8 cellular contexts compared by ENCODE assay signal in genomic region chr3:116444819-116445290, GRCh38. TPM values are rescaled to one million over a fixed set of nuclear protein-coding genes. Genes with fewer than 3 reads are reported as not detected.
DNase-seq lines count a peak whose midpoint lies in the region; ATAC-seq, FAIRE-seq and TF ChIP-seq lines count a peak whose summit lies in the region.

No MANE protein-coding gene starts in this region.

- no peak for TF ChIP-seq EP300 in A549 (IDR thresholded peaks at IDR 0.05)

- TF ChIP-seq RAD21 in A549 (conservative IDR thresholded peaks at IDR 0.05 in 1 of 2, IDR thresholded peaks at IDR 0.05 in 1 of 2) = no peak

- H3K4me3 ChIP-seq in A549 (no peak overlapping the region), fibroblast of the aortic adventitia (ENCODE audit: low read depth, low read length) (peak overlapping the region; percentile 68)

- 12% methylated on average over 23 of the region's 26 CpGs for WGBS in A549 (ENCODE audit: missing lambda C conversion rate)

- no peaks in the 10 kb centered on the region for H3K9me3 ChIP-seq in A549

- DNase-seq in A549 (ENCODE audit: low read depth in 1 of 2, low spot score in 1 of 2) (no peak), NCI-H2227 treated with DMSO at 0.1 percent for 48 hours (lab: John Stamatoyannopoulos, UW) (peak; percentile 53), fibroblast of the aortic adventitia (ENCODE audit: low read depth) (peak; percentile 22), nephron progenitor cell (peak; percentile 42), GM19239 (ENCODE audit: insufficient read length, low spot score) (no peak), NAMALWA (ENCODE audit: low spot score) (no peak), NK-92 (lab: John Stamatoyannopoulos, UW; ENCODE audit: unreplicated experiment) (no peak)
- no peak for DNase-seq in stimulated activated naive CD8-positive, alpha-beta T cell treated with anti-CD3 and anti-CD28 coated beads, Interleukin-15, amount 100 ng/mL, for 72 hours

- H3K27ac Mint-ChIP-seq in nephron progenitor cell = peak overlapping the region; percentile 80
- no peak overlapping the region for H3K27ac Mint-ChIP-seq in stimulated activated naive CD8-positive, alpha-beta T cell treated with anti-CD3 and anti-CD28 coated beads, Interleukin-15, amount 100 ng/mL, for 72 hours

- peak overlapping the region; percentile 96 for H3K4me3 Mint-ChIP-seq in nephron progenitor cell
- H3K4me3 Mint-ChIP-seq in stimulated activated naive CD8-positive, alpha-beta T cell treated with anti-CD3 and anti-CD28 coated beads, Interleukin-15, amount 100 ng/mL, for 72 hours = no peak overlapping the region

- H3K36me3 Mint-ChIP-seq in nephron progenitor cell (ENCODE audit: low read depth) = no peaks in the 10 kb centered on the region

- FAIRE-seq in A549 (lab: Jason Lieb, UNC) (no peak), GM19239 (lab: Jason Lieb, UNC) (no peak)

- POLR2A ChIA-PET in A549 (lab: Yijun Ruan, JAX) = no interaction called here

- peak overlapping the region; percentile 28; the same call in 1 of the 3 replicates for H3K4me2 ChIP-seq in A549

- no peaks in the 10 kb centered on the region for H3K27me3 Mint-ChIP-seq in nephron progenitor cell (ENCODE audit: low read depth, poor library complexity)
- H3K27me3 Mint-ChIP-seq in stimulated activated naive CD8-positive, alpha-beta T cell treated with anti-CD3 and anti-CD28 coated beads, Interleukin-15, amount 100 ng/mL, for 72 hours = peaks cover 23% of the 10 kb centered on the region

- no peaks in the 10 kb centered on the region for H3K9me3 Mint-ChIP-seq in nephron progenitor cell
- peaks cover 0 to 6% of the 10 kb centered on the region in 2 donors for H3K9me3 Mint-ChIP-seq in stimulated activated naive CD8-positive, alpha-beta T cell treated with anti-CD3 and anti-CD28 coated beads, Interleukin-15, amount 100 ng/mL, for 72 hours

- CTCF ChIA-PET in A549 (lab: Yijun Ruan, JAX) = interaction anchor here (1.2 kb wide), 1 partner anchor 35 kb away, joined by 3 read pairs; no protein-coding TSS in a partner anchor

- ATAC-seq in A549 = peak in 1 of 2 experiments; percentile 57; a peak in 3 of 6 replicates
- ATAC-seq in stimulated activated naive CD8-positive, alpha-beta T cell treated with anti-CD3 and anti-CD28 coated beads, Interleukin-15, amount 100 ng/mL, for 72 hours = no peak

- TF ChIP-seq CTCF in A549 (IDR thresholded peaks at IDR 0.05) (no peak), fibroblast of the aortic adventitia (IDR thresholded peaks at IDR 0.05; ENCODE audit: insufficient read depth, low read length) (no peak), nephron progenitor cell (IDR thresholded peaks at IDR 0.05) (no peak)

- H3K4me1 ChIP-seq in A549 = no peaks in the 10 kb centered on the region

- H3K27ac ChIP-seq in A549 = no peak overlapping the region

- no peak for TF ChIP-seq POLR2A in A549 (IDR thresholded peaks at IDR 0.05; ENCODE audit: low read length)

- peaks cover 66% of the 10 kb centered on the region for H3K4me1 Mint-ChIP-seq in nephron progenitor cell
- H3K4me1 Mint-ChIP-seq in stimulated activated naive CD8-positive, alpha-beta T cell treated with anti-CD3 and anti-CD28 coated beads, Interleukin-15, amount 100 ng/mL, for 72 hours = no peaks in the 10 kb centered on the region

TF ChIP-seq in A549, 52 proteins besides CTCF, POLR2A, EP300 and RAD21:
- TF ChIP-seq HMGXB4 (CRISPR knock-in tag; IDR thresholded peaks at IDR 0.05; ENCODE audit: borderline replicate concordance) (no peak), FOXS1 (CRISPR knock-in tag; IDR thresholded peaks at IDR 0.05) (no peak), RNF2 (IDR thresholded peaks at IDR 0.05; ENCODE audit: borderline replicate concordance, low read depth) (no peak), JUNB (IDR thresholded peaks at IDR 0.05) (no peak), E2F6 (IDR thresholded peaks at IDR 0.05; ENCODE audit: borderline replicate concordance, low read depth) (no peak), NR3C1 (IDR thresholded peaks at IDR 0.05) (no peak), ESRRA (IDR thresholded peaks at IDR 0.05; ENCODE audit: borderline replicate concordance, low read length) (no peak), KDM5A (IDR thresholded peaks at IDR 0.05) (no peak), ZFP36 (IDR thresholded peaks at IDR 0.05; ENCODE audit: borderline replicate concordance, partially characterized antibody) (no peak), ZNF302 (CRISPR knock-in tag; IDR thresholded peaks at IDR 0.05) (no peak), NFE2L2 (conservative IDR thresholded peaks at IDR 0.05; ENCODE audit: low read length) (no peak), ATOH8 (CRISPR knock-in tag; IDR thresholded peaks at IDR 0.05; ENCODE audit: low read depth) (no peak), ELK1 (IDR thresholded peaks at IDR 0.05; ENCODE audit: low read depth, low read length) (no peak)
TF ChIP-seq in A549: peak in this region for 0.

RNA-seq across cellular contexts. Expression of gene LSAMP, which starts 0.4 kb away (rescaled TPM):
- 0.53 and 0.60 TPM in 2 replicates for polyA plus RNA-seq in A549 (2011; rRNA removed)
- polyA plus RNA-seq in A549 (2012; cell fraction: cytosol; rRNA removed) = 0.06 and 0.13 TPM in 2 replicates
- 0.02 TPM in 2 replicates for polyA plus RNA-seq in A549 (2012; cell fraction: nucleus; rRNA removed)
- polyA plus RNA-seq in A549 (2017; fragmentation: RNase III; extraction: RNeasy Plus Mini Kit Qiagen cat#74134 plus additional on column Dnase treatment) = 0.07 to 0.22 TPM (median 0.12 TPM) in 3 replicates
- polyA minus RNA-seq in A549 (2011; rRNA and poly(A)+ RNA removed) = 0.91 and 1.6 TPM in 2 replicates
- 9.8 and 10.7 TPM in 2 replicates for total RNA-seq in fibroblast of the aortic adventitia (ENCODE audit: low replicate concordance)

Comparison
In these comparisons a context has a peak if more than half of its experiments do, and no peak if none do; other contexts are left out.
1. DNase-seq: peak in NCI-H2227 treated with DMSO at 0.1 percent for 48 hours (single experiment), fibroblast of the aortic adventitia (single experiment) and nephron progenitor cell (single experiment); none in A549 (0 of 2), GM19239 (single experiment), NAMALWA (single experiment), stimulated activated naive CD8-positive, alpha-beta T cell treated with anti-CD3 and anti-CD28 coated beads, Interleukin-15, amount 100 ng/mL, for 72 hours (0 of 2) and NK-92 (single experiment).